ENCODE assay signal across 8 cellular contexts in the genomic region with DNA sequence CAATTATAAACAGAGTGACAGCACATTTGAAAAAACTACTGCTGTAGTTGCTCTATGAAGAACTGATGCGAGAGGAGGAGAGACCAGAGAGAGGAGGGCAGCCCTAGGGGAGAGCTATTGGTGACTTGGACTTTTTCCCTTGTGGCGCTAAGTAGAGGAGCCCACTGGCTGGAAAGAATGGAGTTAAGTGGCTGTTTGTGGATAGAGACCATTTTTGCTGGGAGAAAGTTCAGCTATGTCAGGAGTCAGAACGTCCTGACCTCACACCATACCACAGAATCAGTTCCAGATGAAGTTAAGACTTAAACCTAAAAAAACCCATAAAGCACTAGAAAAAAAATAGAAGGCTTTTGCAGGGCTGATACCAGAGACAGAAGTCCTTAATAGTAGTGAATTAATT. TPM values are rescaled to one million over a fixed set of nuclear protein-coding genes. Genes with fewer than 3 reads are reported as not detected.
DNase-seq lines count a peak whose midpoint lies in the region; ATAC-seq and TF ChIP-seq lines count a peak whose summit lies in the region.

No MANE protein-coding gene starts in this region.

- 33 to 36% methylated on average over 3 of the region's 3 CpGs for WGBS in thyroid gland, 2 donors

- H3K9me3 ChIP-seq in iPS-18c (ENCODE audit: control insufficient read depth, insufficient read depth, low read length) (no peaks in the 10 kb centered on the region), thyroid gland (no peaks in the 10 kb centered on the region)

- peak overlapping the region; percentile 73; the same call in 1 of the 2 replicates for H3K4me3 ChIP-seq in iPS-18c (ENCODE audit: insufficient read depth, low read depth, low read length)
- peak overlapping the region in 1 of 3 donors; percentile 31 for H3K4me3 ChIP-seq in thyroid gland (replicated peaks in 1 of 3)

- H3K27ac Mint-ChIP-seq in activated naive CD4-positive, alpha-beta T cell treated with anti-CD3 and anti-CD28 coated beads, Interleukin-2, amount 50 U/mL, for 72 hours: peak overlapping the region; percentile 90 to 97

- peaks cover 30% of the 10 kb centered on the region for H3K36me3 Mint-ChIP-seq in activated T-cell treated with anti-CD3 and anti-CD28 coated beads, Interleukin-2, amount 50 U/mL, for 4 hours (ENCODE audit: insufficient read depth)
- peaks cover 20 to 46% of the 10 kb centered on the region in 2 donors for H3K36me3 Mint-ChIP-seq in activated naive CD4-positive, alpha-beta T cell treated with anti-CD3 and anti-CD28 coated beads, Interleukin-2, amount 50 U/mL, for 72 hours

- no peaks in the 10 kb centered on the region for H3K27me3 ChIP-seq in thyroid gland

- peaks cover 31 to 62% of the 10 kb centered on the region in 2 donors for H3K4me1 ChIP-seq in thyroid gland

- H3K4me1 Mint-ChIP-seq in activated T-cell treated with anti-CD3 and anti-CD28 coated beads, Interleukin-2, amount 50 U/mL, for 4 hours (ENCODE audit: low read depth): peaks cover 72% of the 10 kb centered on the region

- peak overlapping the region; percentile 98 for H3K4me3 Mint-ChIP-seq in activated T-cell treated with anti-CD3 and anti-CD28 coated beads, Interleukin-2, amount 50 U/mL, for 4 hours

- peak overlapping the region in 2 of 3 donors; percentile 0 to 5 for H3K27ac ChIP-seq in thyroid gland

- ATAC-seq in activated T-cell treated with anti-CD3 and anti-CD28 coated beads, Interleukin-2, amount 50 U/mL, for 4 hours: no peak
- ATAC-seq in activated naive CD4-positive, alpha-beta T cell treated with anti-CD3 and anti-CD28 coated beads, Interleukin-2, amount 50 U/mL, for 72 hours: no peak
- no peak for ATAC-seq in GM21576 (IDR thresholded peaks at IDR 0.05; ENCODE audit: unreplicated experiment)

- no peak for TF ChIP-seq POLR2A in thyroid gland (IDR thresholded peaks at IDR 0.05)

- no peak for DNase-seq in activated T-cell treated with anti-CD3 and anti-CD28 coated beads, Interleukin-2, amount 50 U/mL, for 4 hours
- no peak for DNase-seq in activated T-cell treated with anti-CD3 and anti-CD28 coated beads for 4 hours
- DNase-seq in activated naive CD4-positive, alpha-beta T cell treated with anti-CD3 and anti-CD28 coated beads, Interleukin-2, amount 50 U/mL, for 72 hours (ENCODE audit: low spot score in 2 of 2): no peak
- DNase-seq in thyroid gland: no peak
- DNase-seq in HT-29 (ENCODE audit: low spot score): no peak
- DNase-seq in activated CD8-positive, alpha-beta memory T cell treated with anti-CD3 and anti-CD28 coated beads, Interleukin-2, amount 50 U/mL, for 4 hours: no peak

- no peaks in the 10 kb centered on the region for H3K36me3 ChIP-seq in thyroid gland

- H3K27me3 Mint-ChIP-seq in activated T-cell treated with anti-CD3 and anti-CD28 coated beads, Interleukin-2, amount 50 U/mL, for 4 hours (ENCODE audit: low read depth): no peaks in the 10 kb centered on the region

- intact Hi-C loops in thyroid gland (cut with DNase I): loop anchor here (10.0 kb wide), 1 partner anchor 131 kb away; a partner anchor contains a TSS

- no peak for TF ChIP-seq CTCF in thyroid gland (IDR thresholded peaks at IDR 0.05)

- no peaks in the 10 kb centered on the region for H3K9me3 Mint-ChIP-seq in activated T-cell treated with anti-CD3 and anti-CD28 coated beads, Interleukin-2, amount 50 U/mL, for 4 hours
- H3K9me3 Mint-ChIP-seq in activated naive CD4-positive, alpha-beta T cell treated with anti-CD3 and anti-CD28 coated beads, Interleukin-2, amount 50 U/mL, for 72 hours: no peaks in the 10 kb centered on the region

RNA-seq across cellular contexts. Expression of a gene that starts 2.0 kb away (rescaled TPM):
- total RNA-seq in activated T-cell treated with anti-CD3 and anti-CD28 coated beads, Interleukin-2, amount 50 U/mL, for 4 hours: 100 to 1,000 TPM; 184 to 188 (median 188) TPM
- total RNA-seq in activated naive CD4-positive, alpha-beta T cell treated with anti-CD3 and anti-CD28 coated beads, Interleukin-2, amount 50 U/mL, for 72 hours: 100 to 1,000 TPM; 280 to 333 TPM
- total RNA-seq in thyroid gland: 100 to 1,000 TPM in 2 of 4 donors, 10 to 100 TPM in 2; 47.6 to 125 (median 82.2) TPM
- 26.0 and 58.6 TPM in 2 replicates for total RNA-seq in HT-29 (2014; rRNA removed; shearing (Covaris generic))

RNA-seq across cellular contexts. Expression of a gene that starts 4.9 kb away (rescaled TPM):
- not detected for total RNA-seq in activated T-cell treated with anti-CD3 and anti-CD28 coated beads, Interleukin-2, amount 50 U/mL, for 4 hours
- total RNA-seq in activated naive CD4-positive, alpha-beta T cell treated with anti-CD3 and anti-CD28 coated beads, Interleukin-2, amount 50 U/mL, for 72 hours: not detected
- total RNA-seq in thyroid gland: not detected
- 0.28 TPM in 1 of 2 replicates, not detected in the other for total RNA-seq in HT-29 (2014; rRNA removed; shearing (Covaris generic))

RNA-seq across cellular contexts. Expression of a gene that starts 6.8 kb away (rescaled TPM):
- 10 to 100 TPM; 16.0 to 18.0 (median 17.5) TPM for total RNA-seq in activated T-cell treated with anti-CD3 and anti-CD28 coated beads, Interleukin-2, amount 50 U/mL, for 4 hours
- total RNA-seq in activated naive CD4-positive, alpha-beta T cell treated with anti-CD3 and anti-CD28 coated beads, Interleukin-2, amount 50 U/mL, for 72 hours: 10 to 100 TPM; 21.8 to 26.5 TPM
- 10 to 100 TPM; 58.5 to 85.2 (median 79.9) TPM for total RNA-seq in thyroid gland
- 8.4 and 10.0 TPM in 2 replicates for total RNA-seq in HT-29 (2014; rRNA removed; shearing (Covaris generic))

RNA-seq across cellular contexts. Expression of a gene that starts 41.3 kb away (rescaled TPM):
- total RNA-seq in activated T-cell treated with anti-CD3 and anti-CD28 coated beads, Interleukin-2, amount 50 U/mL, for 4 hours: 1 to 10 TPM; 3.9 to 4.6 (median 4.3) TPM
- total RNA-seq in activated naive CD4-positive, alpha-beta T cell treated with anti-CD3 and anti-CD28 coated beads, Interleukin-2, amount 50 U/mL, for 72 hours: 10 to 100 TPM; 12.1 to 17.6 TPM
- 10 to 100 TPM; 13.4 to 29.2 (median 19.8) TPM for total RNA-seq in thyroid gland
- total RNA-seq in HT-29 (2014; rRNA removed; shearing (Covaris generic)): 0.83 and 1.6 TPM in 2 replicates

RNA-seq across cellular contexts. Expression of a gene that starts 46.9 kb away (rescaled TPM):
- total RNA-seq in activated T-cell treated with anti-CD3 and anti-CD28 coated beads, Interleukin-2, amount 50 U/mL, for 4 hours: under 1 TPM; 0.19 to 0.32 (median 0.28) TPM
- 10 to 100 TPM in 1 of 2 donors, 1 to 10 TPM in 1; 2.6 to 35.5 TPM for total RNA-seq in activated naive CD4-positive, alpha-beta T cell treated with anti-CD3 and anti-CD28 coated beads, Interleukin-2, amount 50 U/mL, for 72 hours
- total RNA-seq in thyroid gland: 10 to 100 TPM in 3 of 4 donors, 1 to 10 TPM in 1; 4.3 to 12.1 (median 10.5) TPM
- total RNA-seq in HT-29 (2014; rRNA removed; shearing (Covaris generic)): 0.46 and 0.52 TPM in 2 replicates
